In the genomic region with DNA sequence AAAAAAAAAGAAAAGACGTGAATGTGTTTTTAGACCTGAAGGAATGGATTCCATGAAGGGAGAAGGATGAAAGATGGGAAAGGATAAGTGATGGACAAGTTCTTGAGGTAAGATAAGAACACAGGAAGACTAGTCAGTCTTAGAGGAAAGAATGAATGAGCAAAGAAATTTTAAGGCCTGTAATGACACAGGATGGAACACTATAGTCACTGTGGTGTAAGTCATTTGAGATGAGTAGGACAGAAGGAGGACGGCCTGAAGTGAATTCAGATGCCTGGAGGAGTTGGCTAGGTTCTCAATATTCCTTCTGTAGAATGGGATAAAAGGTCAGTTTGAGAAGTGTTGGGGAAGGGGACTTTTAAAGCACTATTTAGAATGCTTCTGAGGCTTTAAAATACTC, we compare ENCODE assay signal across 11 cellular contexts. TPM values are rescaled to one million over a fixed set of nuclear protein-coding genes. Genes with fewer than 3 reads are reported as not detected.
A peak's percentile ranks its signal among the peaks of the same experiment; 100 is the strongest.
DNase-seq lines count a peak whose midpoint lies in the region; TF ChIP-seq lines count a peak whose summit lies in the region.
"Had no signal": no experiment of that assay in that cellular context is flagged by ENCODE, and none has a peak within 500 bp of the region (broad histone marks: within the 10 kb centered on the region; RNA-seq: fewer than 3 reads in every experiment).

No MANE protein-coding gene starts in this region.

- intact Hi-C loops in dorsolateral prefrontal cortex (cut with DNase I), result loop anchor here in 1 of 2 donors (5.0 kb wide), 2 partner anchors 199 to 219 kb away; partner anchors contain the start of gene TMEM192
- intact Hi-C loops in tibial artery (cut with DNase I; ENCODE audit: low total_unique reads), result no loop called here

- H3K4me3 ChIP-seq in dorsolateral prefrontal cortex, result peak overlapping the region in 53 of 59 donors; percentile 3 to 99 (median 42)
- peak overlapping the region; percentile 94 for H3K4me3 ChIP-seq in neuron (ENCODE audit: low read length)
- no peak overlapping the region for H3K4me3 ChIP-seq in tibial artery
- H3K4me3 ChIP-seq: thoracic aorta had no signal

- H2AFZ ChIP-seq in neuron (ENCODE audit: low read depth, low read length), result no peak overlapping the region

- H3K36me3 ChIP-seq in neuron (ENCODE audit: insufficient read depth, low read length) (peaks cover 55% of the 10 kb centered on the region), tibial artery (peaks cover 0 to 7% (median 0%) of the 10 kb centered on the region in 3 donors)
- H3K36me3 ChIP-seq: thoracic aorta had no signal

- H3K4me1 ChIP-seq in neuron (ENCODE audit: insufficient read depth, low read length) (peaks cover 54% of the 10 kb centered on the region), tibial artery (peaks cover 0 to 29% (median 11%) of the 10 kb centered on the region in 4 donors)

- H3K27me3 ChIP-seq in dorsolateral prefrontal cortex (no peaks in the 10 kb centered on the region), neuron (ENCODE audit: insufficient read depth, low read length) (no peaks in the 10 kb centered on the region), tibial artery (no peaks in the 10 kb centered on the region)

- TF ChIP-seq CTCF in dorsolateral prefrontal cortex (IDR thresholded peaks at IDR 0.05 in 54 of 56, conservative IDR thresholded peaks at IDR 0.05 in 2 of 56; ENCODE audit: low read depth in 1 of 56, partially characterized antibody in 56 of 56) (peak in 1 of 56 donors; percentile 10), tibial artery (IDR thresholded peaks at IDR 0.05) (no peak)

- H3K27ac ChIP-seq in dorsolateral prefrontal cortex (peak overlapping the region in 8 of 59 donors; percentile 2 to 46 (median 26)), tibial artery (no peak overlapping the region)
- H3K27ac ChIP-seq: thoracic aorta had no signal

- DNase-seq in DMS53 (lab: John Stamatoyannopoulos, UW) (peak; percentile 30), DMS53 treated with DMSO at 0.1 percent for 48 hours (lab: John Stamatoyannopoulos, UW; ENCODE audit: unreplicated experiment) (no peak), RKO (ENCODE audit: low spot score) (peak; percentile 74), dorsolateral prefrontal cortex (no peak), kidney glomerular epithelial cell (lab: John Stamatoyannopoulos, UW) (no peak), tibial artery (no peak), globus pallidus (ENCODE audit: low spot score) (no peak)
- DNase-seq: left ventricle myocardium superior, NCI-H1092 had no signal

- H3K9me3 ChIP-seq in neuron (ENCODE audit: low read length) (no peaks in the 10 kb centered on the region), tibial artery (no peaks in the 10 kb centered on the region)
- H3K9me3 ChIP-seq: thoracic aorta had no signal

RNA-seq across cellular contexts. Expression of gene MSMO1, which starts 3.8 kb away (rescaled TPM):
- 100 to 1,000 TPM in 7 of 120 experiments, 10 to 100 TPM in 113; 33.4 to 188 (median 66.6) TPM for total RNA-seq in dorsolateral prefrontal cortex

RNA-seq across cellular contexts. Expression of gene CPE, which starts 47.5 kb away (rescaled TPM):
- 1,000 to 10,000 TPM in 14 of 120 experiments, 100 to 1,000 TPM in 106; 402 to 1,527 (median 843) TPM for total RNA-seq in dorsolateral prefrontal cortex

Comparison
In these comparisons a context has a peak if more than half of its experiments do, and no peak if none do; other contexts are left out.
1. DNase-seq: peak in DMS53 (single experiment) and RKO (single experiment); none in DMS53 treated with DMSO at 0.1 percent for 48 hours (single experiment), dorsolateral prefrontal cortex (0 of 10), kidney glomerular epithelial cell (single experiment), tibial artery (0 of 2) and globus pallidus (single experiment).
2. H3K4me3 ChIP-seq: peak in dorsolateral prefrontal cortex (53 of 59) and neuron (single experiment); none in tibial artery (0 of 2).